In genomic region chr7:81482600-81483186, GRCh38 we compare ENCODE assay signal across 8 cellular contexts.
DNase-seq lines count a peak whose midpoint lies in the region; ATAC-seq, FAIRE-seq and TF ChIP-seq lines count a peak whose summit lies in the region.

No MANE protein-coding gene starts in this region.

- TF ChIP-seq POLR2A in GM12892 (IDR thresholded peaks at IDR 0.05; ENCODE audit: low read depth, low read length), result no peak

- no peaks in the 10 kb centered on the region for H3K27me3 ChIP-seq in parathyroid adenoma (ENCODE audit: control insufficient read depth, insufficient read depth, low read length)

- no peak overlapping the region for H2AFZ ChIP-seq in parathyroid adenoma

- DNase-seq in EH (ENCODE audit: low read depth) (peak; percentile 49), H4 (ENCODE audit: low spot score) (peak; percentile 49), NCI-H69 (lab: John Stamatoyannopoulos, UW) (peak; percentile 56), coronary artery (ENCODE audit: low spot score) (no peak), GM12892 (ENCODE audit: insufficient read length) (no peak), HPDE6-E6E7 (ENCODE audit: extremely low spot score) (no peak)

- H3K27ac ChIP-seq in coronary artery (no peak overlapping the region), parathyroid adenoma (no peak overlapping the region)

- TF ChIP-seq CTCF in coronary artery (IDR thresholded peaks at IDR 0.05) (peak; percentile 28), parathyroid adenoma (IDR thresholded peaks at IDR 0.05) (peak; percentile 43)

- H3K4me3 ChIP-seq in coronary artery (no peak overlapping the region), parathyroid adenoma (ENCODE audit: low read depth, low read length) (no peak overlapping the region)

- H3K9ac ChIP-seq in parathyroid adenoma, result no peak overlapping the region

- no peaks in the 10 kb centered on the region for H3K79me2 ChIP-seq in parathyroid adenoma

- no peaks in the 10 kb centered on the region for H3K4me1 ChIP-seq in parathyroid adenoma

- no peak for FAIRE-seq in GM12892 (lab: Jason Lieb, UNC)

- H3K9me3 ChIP-seq in parathyroid adenoma (ENCODE audit: control insufficient read depth, low read length), result no peaks in the 10 kb centered on the region

- no peak for ATAC-seq in esophagus mucosa

- H3K36me3 ChIP-seq in parathyroid adenoma (ENCODE audit: control insufficient read depth, insufficient read depth, low read length), result no peaks in the 10 kb centered on the region

- no peak overlapping the region for H3K4me2 ChIP-seq in parathyroid adenoma (ENCODE audit: low read length)

Comparison
In these comparisons a context has a peak if more than half of its experiments do, and no peak if none do; other contexts are left out.
1. DNase-seq: peak in EH (single experiment), H4 (single experiment) and NCI-H69 (single experiment); none in coronary artery (single experiment), GM12892 (single experiment) and HPDE6-E6E7 (single experiment).